Comparison of ENCODE assay signal across 8 cellular contexts in genomic region chr17:82457790-82458129, GRCh38. TPM values are rescaled to one million over a fixed set of nuclear protein-coding genes. Genes with fewer than 3 reads are reported as not detected.
A peak's percentile ranks its signal among the peaks of the same experiment; 100 is the strongest.
DNase-seq lines count a peak whose midpoint lies in the region; ATAC-seq and TF ChIP-seq lines count a peak whose summit lies in the region.

No MANE protein-coding gene starts in this region.

- H3K9me3 Mint-ChIP-seq in activated T-helper 1 cell treated with anti-CD3 and anti-CD28 coated beads, Interleukin-12 subunit alpha, Interleukin-12 subunit beta, Interleukin-2, Interleukin-4 antibody, amounts not matched to agents 30 ng/mL and 10 ng/mL and 1 ng/mL, durations not matched to agents 14 hours and 24 hours and 36 hours = peaks cover 4% of the 10 kb centered on the region
- no peaks in the 10 kb centered on the region for H3K9me3 Mint-ChIP-seq in stimulated activated memory B cell treated with anti-CD40 and anti-IgM and Interleukin-4, amounts not matched to agents 10 μg/mL and 1 μg/mL and 100 μg/mL, for 72 hours

- peaks cover 14% of the 10 kb centered on the region for H3K36me3 ChIP-seq in iPS-15b (ENCODE audit: control insufficient read depth, insufficient read depth, low read length)

- 2 to 6% methylated on average over 3 of the region's 3 CpGs for WGBS in lower leg skin, 2 donors

- peak overlapping the region; percentile 72 for H3K4me3 ChIP-seq in iPS-15b (ENCODE audit: low read depth, low read length)
- no peak overlapping the region for H3K4me3 ChIP-seq in lower leg skin (ENCODE audit: low read depth, poor library complexity, severe bottlenecking)

- no peaks in the 10 kb centered on the region for H3K9me3 ChIP-seq in iPS-15b (ENCODE audit: control insufficient read depth, insufficient read depth, low read length)

- H3K4me3 Mint-ChIP-seq in activated T-helper 1 cell treated with anti-CD3 and anti-CD28 coated beads, Interleukin-12 subunit alpha, Interleukin-12 subunit beta, Interleukin-2, Interleukin-4 antibody, amounts not matched to agents 30 ng/mL and 10 ng/mL and 1 ng/mL, durations not matched to agents 14 hours and 24 hours and 36 hours = peak overlapping the region; percentile 82
- H3K4me3 Mint-ChIP-seq in stimulated activated memory B cell treated with anti-CD40 and anti-IgM and Interleukin-4, amounts not matched to agents 10 μg/mL and 1 μg/mL and 100 μg/mL, for 72 hours = peak overlapping the region; percentile 97

- peaks cover 29% of the 10 kb centered on the region for H3K36me3 Mint-ChIP-seq in activated T-helper 1 cell treated with anti-CD3 and anti-CD28 coated beads, Interleukin-12 subunit alpha, Interleukin-12 subunit beta, Interleukin-2, Interleukin-4 antibody, amounts not matched to agents 30 ng/mL and 10 ng/mL and 1 ng/mL, durations not matched to agents 14 hours and 24 hours and 36 hours (ENCODE audit: low read depth)
- peaks cover 16% of the 10 kb centered on the region for H3K36me3 Mint-ChIP-seq in stimulated activated memory B cell treated with anti-CD40 and anti-IgM and Interleukin-4, amounts not matched to agents 10 μg/mL and 1 μg/mL and 100 μg/mL, for 72 hours

- TF ChIP-seq CTCF in lower leg skin (IDR thresholded peaks at IDR 0.05) = no peak

- DNase-seq in activated T-helper 1 cell treated with anti-CD3 and anti-CD28 coated beads, Interleukin-12 subunit alpha, Interleukin-12 subunit beta, Interleukin-2, Interleukin-4 antibody, amounts not matched to agents 30 ng/mL and 10 ng/mL and 1 ng/mL, durations not matched to agents 14 hours and 24 hours and 36 hours (ENCODE audit: low spot score) = no peak
- DNase-seq in lower leg skin (ENCODE audit: low spot score in 2 of 2) (no peak), UCSD-AML1 (lab: John Stamatoyannopoulos, UW; ENCODE audit: unreplicated experiment) (no peak), LoVo (ENCODE audit: low spot score) (no peak)

- H3K4me1 Mint-ChIP-seq in activated T-helper 1 cell treated with anti-CD3 and anti-CD28 coated beads, Interleukin-12 subunit alpha, Interleukin-12 subunit beta, Interleukin-2, Interleukin-4 antibody, amounts not matched to agents 30 ng/mL and 10 ng/mL and 1 ng/mL, durations not matched to agents 14 hours and 24 hours and 36 hours (ENCODE audit: low read depth) = peaks cover 40% of the 10 kb centered on the region
- H3K4me1 Mint-ChIP-seq in stimulated activated memory B cell treated with anti-CD40 and anti-IgM and Interleukin-4, amounts not matched to agents 10 μg/mL and 1 μg/mL and 100 μg/mL, for 72 hours = peaks cover 24% of the 10 kb centered on the region

- no peaks in the 10 kb centered on the region for H3K27me3 Mint-ChIP-seq in activated T-helper 1 cell treated with anti-CD3 and anti-CD28 coated beads, Interleukin-12 subunit alpha, Interleukin-12 subunit beta, Interleukin-2, Interleukin-4 antibody, amounts not matched to agents 30 ng/mL and 10 ng/mL and 1 ng/mL, durations not matched to agents 14 hours and 24 hours and 36 hours (ENCODE audit: insufficient read depth)
- no peaks in the 10 kb centered on the region for H3K27me3 Mint-ChIP-seq in stimulated activated memory B cell treated with anti-CD40 and anti-IgM and Interleukin-4, amounts not matched to agents 10 μg/mL and 1 μg/mL and 100 μg/mL, for 72 hours

- ATAC-seq in HG02840 (IDR thresholded peaks at IDR 0.05; ENCODE audit: low FRiP score, unreplicated experiment) (peak; percentile 2), HG03139 (IDR thresholded peaks at IDR 0.05; ENCODE audit: unreplicated experiment) (no peak)
- ATAC-seq in stimulated activated memory B cell treated with anti-CD40 and anti-IgM and Interleukin-4, amounts not matched to agents 10 μg/mL and 1 μg/mL and 100 μg/mL, for 72 hours = peak; percentile 0

- peaks cover 4% of the 10 kb centered on the region for H3K4me1 ChIP-seq in iPS-15b (ENCODE audit: control insufficient read depth, insufficient read depth, low read length)

- TF ChIP-seq POLR2A in lower leg skin (IDR thresholded peaks at IDR 0.05) = no peak

- peak overlapping the region; percentile 9 for H3K9ac ChIP-seq in iPS-15b (ENCODE audit: low read depth, low read length)

- H3K27ac Mint-ChIP-seq in activated T-helper 1 cell treated with anti-CD3 and anti-CD28 coated beads, Interleukin-12 subunit alpha, Interleukin-12 subunit beta, Interleukin-2, Interleukin-4 antibody, amounts not matched to agents 30 ng/mL and 10 ng/mL and 1 ng/mL, durations not matched to agents 14 hours and 24 hours and 36 hours = peak overlapping the region; percentile 95
- peak overlapping the region; percentile 97 for H3K27ac Mint-ChIP-seq in stimulated activated memory B cell treated with anti-CD40 and anti-IgM and Interleukin-4, amounts not matched to agents 10 μg/mL and 1 μg/mL and 100 μg/mL, for 72 hours

- intact Hi-C loops in activated T-helper 1 cell treated with anti-CD3 and anti-CD28 coated beads, Interleukin-12 subunit alpha, Interleukin-12 subunit beta, Interleukin-2, Interleukin-4 antibody, amounts not matched to agents 30 ng/mL and 10 ng/mL and 1 ng/mL, durations not matched to agents 14 hours and 24 hours and 36 hours (cut with micrococcal nuclease) = loop anchor here (1.0 to 2.0 kb wide), 8 partner anchors 7 to 295 kb away; partner anchors contain the start of genes CYBC1, HEXD, OGFOD3 and TBCD
- intact Hi-C loops in lower leg skin (cut with DNase I; ENCODE audit: low total_unique reads) = no loop called here

- H3K27me3 ChIP-seq in iPS-15b (ENCODE audit: control insufficient read depth, insufficient read depth, low read length) = no peaks in the 10 kb centered on the region

RNA-seq across cellular contexts. Expression of gene NARF, which starts 0.8 kb away (rescaled TPM):
- total RNA-seq in activated T-helper 1 cell treated with anti-CD3 and anti-CD28 coated beads, Interleukin-12 subunit alpha, Interleukin-12 subunit beta, Interleukin-2, Interleukin-4 antibody, amounts not matched to agents 30 ng/mL and 10 ng/mL and 1 ng/mL, durations not matched to agents 14 hours and 24 hours and 36 hours = 99.0 and 103 TPM in 2 replicates
- total RNA-seq in lower leg skin = 10 to 100 TPM; 39.9 to 59.2 (median 44.3) TPM

RNA-seq across cellular contexts. Expression of gene CYBC1, which starts 7.2 kb away (rescaled TPM):
- total RNA-seq in activated T-helper 1 cell treated with anti-CD3 and anti-CD28 coated beads, Interleukin-12 subunit alpha, Interleukin-12 subunit beta, Interleukin-2, Interleukin-4 antibody, amounts not matched to agents 30 ng/mL and 10 ng/mL and 1 ng/mL, durations not matched to agents 14 hours and 24 hours and 36 hours = 253 and 257 TPM in 2 replicates
- 10 to 100 TPM; 32.4 to 48.8 (median 43.5) TPM for total RNA-seq in lower leg skin

RNA-seq across cellular contexts. Expression of gene OGFOD3, which starts 39.4 kb away (rescaled TPM):
- 28.7 and 34.7 TPM in 2 replicates for total RNA-seq in activated T-helper 1 cell treated with anti-CD3 and anti-CD28 coated beads, Interleukin-12 subunit alpha, Interleukin-12 subunit beta, Interleukin-2, Interleukin-4 antibody, amounts not matched to agents 30 ng/mL and 10 ng/mL and 1 ng/mL, durations not matched to agents 14 hours and 24 hours and 36 hours
- total RNA-seq in lower leg skin = 10 to 100 TPM; 13.0 to 28.7 (median 23.2) TPM

RNA-seq across cellular contexts. Expression of gene HEXD, which starts 39.6 kb away (rescaled TPM):
- 30.5 and 33.0 TPM in 2 replicates for total RNA-seq in activated T-helper 1 cell treated with anti-CD3 and anti-CD28 coated beads, Interleukin-12 subunit alpha, Interleukin-12 subunit beta, Interleukin-2, Interleukin-4 antibody, amounts not matched to agents 30 ng/mL and 10 ng/mL and 1 ng/mL, durations not matched to agents 14 hours and 24 hours and 36 hours
- total RNA-seq in lower leg skin = 10 to 100 TPM; 30.0 to 47.1 (median 39.3) TPM
